In genomic region chr9:121968056-121968455, GRCh38 we compare ENCODE assay signal across 11 cellular contexts.
"Had no signal": no experiment of that assay in that cellular context is flagged by ENCODE, and none has a peak within 500 bp of the region (broad histone marks: within the 10 kb centered on the region; RNA-seq: fewer than 3 reads in every experiment).

No MANE protein-coding gene starts in this region.

- H3K9me3 ChIP-seq: HAP-1 had no signal

- H3K4me3 ChIP-seq: GM23248, GM23338, HAP-1 had no signal

- DNase-seq: GM23248, GOT3, H7, H9, HCEC 1CT, HFFc6 had no signal

- FAIRE-seq: H1, H54 had no signal

- H3K27ac ChIP-seq: GM23248 had no signal

- ATAC-seq: GM23338, HCT116 had no signal

- H3K4me1 ChIP-seq: HAP-1 had no signal

- H3K36me3 ChIP-seq: HAP-1 had no signal
